ENCODE assay signal across 9 cellular contexts in genomic region chr1:214658785-214659184, GRCh38. TPM values are rescaled to one million over a fixed set of nuclear protein-coding genes. Genes with fewer than 3 reads are reported as not detected.
A peak's percentile ranks its signal among the peaks of the same experiment; 100 is the strongest.
DNase-seq lines count a peak whose midpoint lies in the region; ATAC-seq, FAIRE-seq and TF ChIP-seq lines count a peak whose summit lies in the region.
"Had no signal": no experiment of that assay in that cellular context is flagged by ENCODE, and none has a peak within 500 bp of the region (broad histone marks: within the 10 kb centered on the region; RNA-seq: fewer than 3 reads in every experiment).

No MANE protein-coding gene starts in this region.

- no peak for FAIRE-seq in keratinocyte (lab: Jason Lieb, UNC)

- dilution Hi-C loops in keratinocyte (cut with MboI; ENCODE audit: extremely low pct_ligation_motif_present, low sequenced_read_pairs) = loop anchor here (25.0 kb wide), 1 partner anchor 879 kb away; no protein-coding TSS in a partner anchor

- peak; percentile 44; the same call in 1 of the 2 replicates for ATAC-seq in HCT116
- ATAC-seq in stimulated activated memory B cell treated with anti-CD40 and anti-IgM and Interleukin-4, amounts not matched to agents 10 μg/mL and 1 μg/mL and 100 μg/mL, for 72 hours = no peak

- no peak overlapping the region for H3K9ac ChIP-seq in HCT116 (ENCODE audit: low read length)
- H3K9ac ChIP-seq in keratinocyte (ENCODE audit: control insufficient read depth, extremely low read depth, insufficient read depth, low read length) = no peak overlapping the region

- TF ChIP-seq CTCF in AG04450 (IDR thresholded peaks at IDR 0.05; ENCODE audit: low read depth, low read length) (peak; percentile 54), HCT116 (IDR thresholded peaks at IDR 0.05 in 2 of 3, conservative IDR thresholded peaks at IDR 0.05 in 1 of 3; ENCODE audit: borderline replicate concordance in 1 of 3, insufficient read depth in 1 of 3, low read depth in 2 of 3, low read length in 2 of 3) (peak; percentile 22 to 33 (median 25); a peak in 3 of 6 replicates), keratinocyte (optimal IDR thresholded peaks at IDR 0.05 in 1 of 3, IDR thresholded peaks at IDR 0.05 in 1 of 3, conservative IDR thresholded peaks at IDR 0.05 in 1 of 3; ENCODE audit: extremely low read depth in 1 of 3, insufficient read depth in 2 of 3, low read length in 3 of 3) (peak; percentile 28 to 51 (median 43))

- no peak overlapping the region for H3K27ac Mint-ChIP-seq in stimulated activated memory B cell treated with anti-CD40 and anti-IgM and Interleukin-4, amounts not matched to agents 10 μg/mL and 1 μg/mL and 100 μg/mL, for 72 hours
- no peak overlapping the region for H3K27ac Mint-ChIP-seq in immature natural killer cell

- H3K79me2 ChIP-seq in HCT116 (ENCODE audit: insufficient read depth, low read length) (peaks cover 23% of the 10 kb centered on the region; the same call in 1 of the 2 replicates), keratinocyte (ENCODE audit: control insufficient read depth, insufficient read depth, low read length) (no peaks in the 10 kb centered on the region)

- H3K36me3 ChIP-seq in HCT116 (ENCODE audit: control insufficient read depth in 1 of 2, insufficient read depth in 2 of 2, low read length in 2 of 2) (peaks cover 63 to 69% of the 10 kb centered on the region in 2 experiments; a peak in 3 of 4 replicates), keratinocyte (ENCODE audit: control insufficient read depth in 2 of 2, extremely low read depth in 1 of 2, insufficient read depth in 2 of 2, low read length in 2 of 2) (peaks cover 2 to 33% of the 10 kb centered on the region in 2 experiments)

- H3K9me2 ChIP-seq in HCT116 (ENCODE audit: insufficient read depth) = no peaks in the 10 kb centered on the region

- DNase-seq in AG04450 (ENCODE audit: low read depth, low spot score) (no peak), HCT116 (ENCODE audit: low read depth, low spot score) (no peak), amniotic epithelial cell (ENCODE audit: low read depth) (peak; percentile 39), keratinocyte (ENCODE audit: low read depth, low spot score) (no peak), GF-D8 (lab: John Stamatoyannopoulos, UW) (no peak), immature natural killer cell (no peak)
- DNase-seq in activated CD8-positive, alpha-beta memory T cell treated with anti-CD3 and anti-CD28 coated beads, Interleukin-2, amount 50 U/mL, for 4 hours = no peak

- no peaks in the 10 kb centered on the region for H3K4me1 Mint-ChIP-seq in stimulated activated memory B cell treated with anti-CD40 and anti-IgM and Interleukin-4, amounts not matched to agents 10 μg/mL and 1 μg/mL and 100 μg/mL, for 72 hours
- H3K4me1 Mint-ChIP-seq in immature natural killer cell = no peaks in the 10 kb centered on the region
- H3K4me1 Mint-ChIP-seq: central memory CD8-positive, alpha-beta T cell had no signal

- no peak overlapping the region for H3K4me3 ChIP-seq in AG04450 (ENCODE audit: low read depth, low read length)
- H3K4me3 ChIP-seq in HCT116 (replicated peaks in 1 of 2; ENCODE audit: low read depth in 1 of 2, low read length in 2 of 2) = no peak overlapping the region
- H3K4me3 ChIP-seq in keratinocyte (ENCODE audit: control insufficient read depth in 2 of 3, extremely low read depth in 1 of 3, insufficient read depth in 2 of 3, low read depth in 1 of 3, low read length in 3 of 3) = no peak overlapping the region

- H3K4me1 ChIP-seq in HCT116 (ENCODE audit: control insufficient read depth in 1 of 2, insufficient read depth in 2 of 2, low read length in 2 of 2) (no peaks in the 10 kb centered on the region), keratinocyte (ENCODE audit: control insufficient read depth, extremely low read depth, insufficient read depth, low read length) (no peaks in the 10 kb centered on the region)

- H3K27me3 Mint-ChIP-seq in stimulated activated memory B cell treated with anti-CD40 and anti-IgM and Interleukin-4, amounts not matched to agents 10 μg/mL and 1 μg/mL and 100 μg/mL, for 72 hours = no peaks in the 10 kb centered on the region
- H3K27me3 Mint-ChIP-seq in immature natural killer cell (ENCODE audit: low read depth in 3 of 3) = no peaks in the 10 kb centered on the region
- H3K27me3 Mint-ChIP-seq: central memory CD8-positive, alpha-beta T cell had no signal

- H3K9me3 ChIP-seq in AG04450 (ENCODE audit: control insufficient read depth, insufficient read depth, low read length) (no peaks in the 10 kb centered on the region), HCT116 (ENCODE audit: control insufficient read depth in 1 of 2, insufficient read depth in 1 of 2, low read depth in 1 of 2, low read length in 2 of 2) (no peaks in the 10 kb centered on the region), keratinocyte (ENCODE audit: control insufficient read depth, low read depth, low read length) (no peaks in the 10 kb centered on the region)

- H4K20me1 ChIP-seq in HCT116 (ENCODE audit: insufficient read depth) (no peaks in the 10 kb centered on the region), keratinocyte (ENCODE audit: control insufficient read depth, extremely low read depth, insufficient read depth, low read length) (no peaks in the 10 kb centered on the region)

- H3K9me3 Mint-ChIP-seq in stimulated activated memory B cell treated with anti-CD40 and anti-IgM and Interleukin-4, amounts not matched to agents 10 μg/mL and 1 μg/mL and 100 μg/mL, for 72 hours = no peaks in the 10 kb centered on the region
- no peaks in the 10 kb centered on the region for H3K9me3 Mint-ChIP-seq in immature natural killer cell
- H3K9me3 Mint-ChIP-seq: central memory CD8-positive, alpha-beta T cell had no signal

- no peak overlapping the region for H3K4me3 Mint-ChIP-seq in stimulated activated memory B cell treated with anti-CD40 and anti-IgM and Interleukin-4, amounts not matched to agents 10 μg/mL and 1 μg/mL and 100 μg/mL, for 72 hours
- no peak overlapping the region for H3K4me3 Mint-ChIP-seq in immature natural killer cell
- H3K4me3 Mint-ChIP-seq: central memory CD8-positive, alpha-beta T cell had no signal

- intact Hi-C loops in HCT116 (cut with micrococcal nuclease) = loop anchor here (1.0 to 2.0 kb wide), 2 partner anchors 488 to 868 kb away; no protein-coding TSS in a partner anchor

- TF ChIP-seq POLR2A in HCT116 (IDR thresholded peaks at IDR 0.05; ENCODE audit: borderline replicate concordance, extremely low read depth, insufficient read depth, insufficient read length) = no peak

- H3K4me2 ChIP-seq in HCT116 (ENCODE audit: low read length) = no peak overlapping the region
- no peak overlapping the region for H3K4me2 ChIP-seq in keratinocyte (ENCODE audit: control insufficient read depth, extremely low read depth, insufficient read depth, low read depth, low read length)

- H3K27me3 ChIP-seq in AG04450 (ENCODE audit: control insufficient read depth, insufficient read depth, low read length) (no peaks in the 10 kb centered on the region), HCT116 (ENCODE audit: insufficient read depth, low read length) (no peaks in the 10 kb centered on the region), keratinocyte (ENCODE audit: control insufficient read depth, extremely low read depth, insufficient read depth, low read length) (no peaks in the 10 kb centered on the region)

- RAD21 ChIA-PET in HCT116 (lab: Charles Lee; ENCODE audit: low non-redundant PET in 1 of 2, low total read pairs in 2 of 2, uncharacterized antibody in 2 of 2, unreplicated experiment in 2 of 2) = no interaction called here

- no peak overlapping the region for H3K27ac ChIP-seq in AG04450 (ENCODE audit: low read depth, low read length)
- no peak overlapping the region for H3K27ac ChIP-seq in HCT116 (ENCODE audit: low read depth, low read length)
- no peak overlapping the region for H3K27ac ChIP-seq in keratinocyte (ENCODE audit: control insufficient read depth, insufficient read depth, low read length)

- no TSS peak for BruUV-seq in HCT116 (replicated peaks; lab: Mats Ljungman, UMichigan)

- POLR2A ChIA-PET in AG04450 (lab: Yijun Ruan, JAX) (no interaction called here), HCT116 (lab: Charles Lee) (no interaction called here)

- peaks cover 7% of the 10 kb centered on the region for H3K36me3 Mint-ChIP-seq in stimulated activated memory B cell treated with anti-CD40 and anti-IgM and Interleukin-4, amounts not matched to agents 10 μg/mL and 1 μg/mL and 100 μg/mL, for 72 hours
- H3K36me3 Mint-ChIP-seq in immature natural killer cell = peaks cover 0 to 40% (median 7%) of the 10 kb centered on the region in 3 donors

- CTCF ChIA-PET in AG04450 (lab: Charles Lee) = interaction anchor here (2.8 to 7.5 kb wide), 4 partner anchors 21 to 866 kb away, joined by 11 to 82 read pairs (median 46); no protein-coding TSS in a partner anchor
- CTCF ChIA-PET in HCT116 (lab: Charles Lee) = no interaction called here

- no peaks in the 10 kb centered on the region for H3K9me1 ChIP-seq in keratinocyte (ENCODE audit: control insufficient read depth, extremely low read depth, insufficient read depth, low read length)

- TF ChIP-seq RAD21 in HCT116 (IDR thresholded peaks at IDR 0.05; ENCODE audit: low read depth) = peak; percentile 56

- H2AFZ ChIP-seq in HCT116 (ENCODE audit: low read depth, low read length, poor library complexity, severe bottlenecking) = no peak overlapping the region
- H2AFZ ChIP-seq in keratinocyte (ENCODE audit: control insufficient read depth, low read length) = no peak overlapping the region

TF ChIP-seq in HCT116, 20 proteins besides CTCF, POLR2A, EP300 and RAD21 (continues in another document):
- TF ChIP-seq JUND (IDR thresholded peaks at IDR 0.05) = no peak
- no peak for TF ChIP-seq SP1 (IDR thresholded peaks at IDR 0.05; ENCODE audit: low read depth)

RNA-seq across cellular contexts. Expression of gene CENPF, which starts 55.8 kb away (rescaled TPM):
- polyA plus RNA-seq in AG04450 (2011; rRNA removed) = 11.1 and 17.5 TPM in 2 replicates
- polyA minus RNA-seq in AG04450 (2011; rRNA and poly(A)+ RNA removed) = 7.4 and 14.5 TPM in 2 replicates
- 120 TPM for total RNA-seq in HCT116 (2021; ENCODE audit: unreplicated experiment)
- polyA plus RNA-seq in HCT116 (2012) = 43.7 and 76.9 TPM in 2 replicates
- polyA plus RNA-seq in keratinocyte = 1.4 to 14.4 TPM (median 13.7 TPM) in 3 replicates
- polyA plus RNA-seq in keratinocyte (2011; ENCODE audit: low read depth) = 1.6 TPM
- 2.3 and 3.1 TPM in 2 replicates for polyA plus RNA-seq in keratinocyte (2011; cell fraction: cytosol; rRNA removed)
- 6.1 and 8.8 TPM in 2 replicates for polyA plus RNA-seq in keratinocyte (2011; cell fraction: nucleus; rRNA removed)
- 0.62 and 18.4 TPM in 2 replicates for polyA plus RNA-seq in keratinocyte (2012; ENCODE audit: low replicate concordance)
- polyA minus RNA-seq in keratinocyte = 0.99 to 10.7 TPM (median 1.1 TPM) in 3 replicates
- polyA minus RNA-seq in keratinocyte (2011; cell fraction: cytosol; rRNA and poly(A)+ RNA removed) = 1.7 TPM
- 2.4 and 5.7 TPM in 2 replicates for polyA minus RNA-seq in keratinocyte (2011; cell fraction: nucleus; rRNA and poly(A)+ RNA removed)
- 1 to 10 TPM in 1 of 3 donors, not detected in 2; 3.4 TPM for polyA plus RNA-seq in immature natural killer cell
